22 cellular contexts compared by ENCODE assay signal in the genomic region with DNA sequence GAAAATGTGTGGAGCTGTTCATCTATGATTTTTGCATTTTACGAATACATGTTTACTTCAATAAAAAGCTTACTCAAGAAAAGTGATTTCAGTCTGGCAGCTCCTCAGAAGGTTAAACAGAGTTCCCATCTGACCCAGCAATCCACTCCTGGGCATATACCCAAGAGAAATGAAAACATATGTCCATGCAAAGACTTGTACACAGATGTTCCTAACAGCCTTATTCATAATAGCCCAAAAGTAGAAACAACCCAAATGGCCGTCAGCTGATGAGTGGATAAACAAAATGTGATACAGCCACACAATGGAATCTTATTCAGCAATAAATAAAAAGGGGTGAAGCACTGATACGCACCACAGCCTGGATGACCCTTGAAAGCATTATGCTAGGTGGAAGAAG. TPM values are rescaled to one million over a fixed set of nuclear protein-coding genes. Genes with fewer than 3 reads are reported as not detected.
DNase-seq lines count a peak whose midpoint lies in the region; TF ChIP-seq lines count a peak whose summit lies in the region.
"Had no signal": no experiment of that assay in that cellular context is flagged by ENCODE, and none has a peak within 500 bp of the region (broad histone marks: within the 10 kb centered on the region; RNA-seq: fewer than 3 reads in every experiment).

No MANE protein-coding gene starts in this region.

- DNase-seq in AG04450 (ENCODE audit: low read depth, low spot score) (peak; percentile 44), GM04504 (ENCODE audit: low read depth) (peak; percentile 52), choroid plexus epithelial cell (ENCODE audit: low read depth) (peak; percentile 70), iris pigment epithelial cell (ENCODE audit: low read depth) (peak; percentile 72), NCI-H1436 treated with DMSO at 0.1 percent for 48 hours (lab: John Stamatoyannopoulos, UW) (no peak), NCI-H2081 treated with DMSO at 0.1 percent for 48 hours (lab: John Stamatoyannopoulos, UW) (no peak), SJCRH30 (no peak)
- no peak for DNase-seq in stimulated activated CD4-positive, alpha-beta T cell treated with anti-CD3 and anti-CD28 coated beads, Interleukin-1b, Interleukin-23, amount 100 ng/mL, for 48 hours
- DNase-seq: activated CD4-positive, alpha-beta memory T cell treated with anti-CD3 and anti-CD28 coated beads, Interleukin-2, amount 10 ng/mL, durations not matched to agents 7 days and 5 days; activated naive CD4-positive, alpha-beta T cell; activated T-cell treated with anti-CD3 and anti-CD28 coated beads, Interleukin-2, amount 50 U/mL, for 1 hour; CD4-positive, CD25-positive, alpha-beta regulatory T cell; DMS53; effector CD8-positive, alpha-beta T cell; foreskin keratinocyte; mesendoderm; NCI-H2081; NCI-H748 treated with DMSO at 0.1 percent for 48 hours; SHP77 treated with DMSO at 0.1 percent for 48 hours; spleen had no signal

- H3K36me3 ChIP-seq in SJCRH30: peaks cover 2% of the 10 kb centered on the region; the same call in 1 of the 2 replicates
- H3K36me3 ChIP-seq: prostate gland, spleen had no signal

- CTCF ChIA-PET in AG04450 (lab: Charles Lee): interaction anchor here (2.1 kb wide), 1 partner anchor 13 kb away, joined by 11 read pairs; no protein-coding TSS in a partner anchor

- H3K27ac ChIP-seq in AG04450 (ENCODE audit: low read depth, low read length) (peak overlapping the region; percentile 52), SJCRH30 (no peak overlapping the region)
- H3K27ac ChIP-seq: foreskin keratinocyte, prostate gland, spleen had no signal

- TF ChIP-seq CTCF in AG04450 (IDR thresholded peaks at IDR 0.05; ENCODE audit: low read depth, low read length): no peak
- no peak for TF ChIP-seq CTCF in choroid plexus epithelial cell (conservative IDR thresholded peaks at IDR 0.05; ENCODE audit: low read depth, low read length)

- H3K27me3 ChIP-seq in AG04450 (ENCODE audit: control insufficient read depth, insufficient read depth, low read length) (no peaks in the 10 kb centered on the region), SJCRH30 (no peaks in the 10 kb centered on the region)
- H3K27me3 ChIP-seq: foreskin keratinocyte had no signal

- POLR2A ChIA-PET in AG04450 (lab: Yijun Ruan, JAX): no interaction called here

- peaks cover 5% of the 10 kb centered on the region; the same call in 1 of the 2 replicates for H3K4me1 ChIP-seq in SJCRH30
- H3K4me1 ChIP-seq: foreskin keratinocyte, prostate gland had no signal

- H3K4me3 ChIP-seq in AG04450 (ENCODE audit: low read depth, low read length) (no peak overlapping the region), choroid plexus epithelial cell (ENCODE audit: low read depth, low read length) (no peak overlapping the region), SJCRH30 (no peak overlapping the region)
- H3K4me3 ChIP-seq: prostate gland, spleen had no signal

- H3K9me3 ChIP-seq in AG04450 (ENCODE audit: control insufficient read depth, insufficient read depth, low read length): no peaks in the 10 kb centered on the region
- H3K9me3 ChIP-seq in SJCRH30 (replicated peaks): no peaks in the 10 kb centered on the region
- H3K9me3 ChIP-seq: prostate gland, spleen had no signal

RNA-seq across cellular contexts. Expression of a gene that starts 20.8 kb away (rescaled TPM):
- 1.5 and 1.6 TPM in 2 replicates for polyA plus RNA-seq in AG04450 (2011; rRNA removed)
- 4.6 TPM in 2 replicates for polyA minus RNA-seq in AG04450 (2011; rRNA and poly(A)+ RNA removed)
- 16.5 and 17.2 TPM in 2 replicates for total RNA-seq in SJCRH30 (2014; rRNA removed; shearing (Covaris generic))
- total RNA-seq: activated CD4-positive, alpha-beta memory T cell treated with anti-CD3 and anti-CD28 coated beads, Interleukin-2, amount 10 ng/mL, durations not matched to agents 7 days and 5 days; natural killer cell treated with Interleukin-12 subunit alpha and Interleukin-12 subunit beta and Interleukin-15 and Interleukin-18, amount 100 ng/mL, for 72 hours had no signal
- polyA plus RNA-seq: CD4-positive, CD25-positive, alpha-beta regulatory T cell had no signal

Comparison
In these comparisons a context has a peak if more than half of its experiments do, and no peak if none do; other contexts are left out.
1. DNase-seq: peak in AG04450 (single experiment), GM04504 (single experiment), choroid plexus epithelial cell (single experiment) and iris pigment epithelial cell (single experiment); none in stimulated activated CD4-positive, alpha-beta T cell treated with anti-CD3 and anti-CD28 coated beads, Interleukin-1b, Interleukin-23, amount 100 ng/mL, for 48 hours (single experiment), NCI-H1436 treated with DMSO at 0.1 percent for 48 hours (single experiment), NCI-H2081 treated with DMSO at 0.1 percent for 48 hours (single experiment) and SJCRH30 (0 of 2).